ENCODE assay signal across 21 cellular contexts in genomic region chrX:129945131-129945530, GRCh38.
"Had no signal": no experiment of that assay in that cellular context is flagged by ENCODE, and none has a peak within 500 bp of the region (broad histone marks: within the 10 kb centered on the region; RNA-seq: fewer than 3 reads in every experiment).

No MANE protein-coding gene starts in this region.

- H3K4me3 ChIP-seq: breast epithelium, right atrium auricular region, tibial artery, uterus had no signal

- H3K36me3 ChIP-seq: breast epithelium, neutrophil, right atrium auricular region, tibial artery, uterus had no signal

- H3K27me3 ChIP-seq: neutrophil, right atrium auricular region, tibial artery, uterus had no signal

- ATAC-seq: activated T-cell treated with anti-CD3 and anti-CD28 coated beads, Interleukin-2, amount 50 U/mL, for 72 hours; effector memory CD8-positive, alpha-beta T cell; natural killer cell had no signal

- H3K9me3 ChIP-seq: breast epithelium, neutrophil, right atrium auricular region, tibial artery, uterus had no signal

- H3K4me1 ChIP-seq: breast epithelium, right atrium auricular region, tibial artery, uterus had no signal

- H3K27ac ChIP-seq: breast epithelium, neutrophil, right atrium auricular region, tibial artery, uterus had no signal

- DNase-seq: activated CD4-positive, alpha-beta T cell treated with anti-CD3 and anti-CD28 coated beads, Interleukin-2, amount 10 ng/mL, durations not matched to agents 7 days and 5 days; activated CD4-positive, CD25-positive, alpha-beta regulatory T cell; activated CD8-positive, alpha-beta memory T cell treated with anti-CD3 and anti-CD28 coated beads, Interleukin-2, amount 50 U/mL, for 48 hours; activated gamma-delta T cell treated with Interleukin-2 at 50 U/mL for 16 hours; activated naive CD8-positive, alpha-beta T cell treated with anti-CD3 and anti-CD28 coated beads for 36 hours; activated T-cell treated with anti-CD3 and anti-CD28 coated beads, Interleukin-2, amount 50 U/mL, for 72 hours; aorta; effector memory CD8-positive, alpha-beta T cell; hippocampal formation; kidney glomerular epithelial cell; mesendoderm; natural killer cell; small intestine; stimulated activated CD4-positive, alpha-beta T cell treated with anti-CD3 and anti-CD28 coated beads, Interleukin-4, amount 100 ng/mL, for 24 hours; stimulated activated naive CD4-positive, alpha-beta T cell; T-helper 2 cell; tibial artery; uterus had no signal
